In genomic region chr22:40874016-40874415, GRCh38 we compare ENCODE assay signal across 35 cellular contexts. TPM values are rescaled to one million over a fixed set of nuclear protein-coding genes. Genes with fewer than 3 reads are reported as not detected.
"Had no signal": no experiment of that assay in that cellular context is flagged by ENCODE, and none has a peak within 500 bp of the region (broad histone marks: within the 10 kb centered on the region; RNA-seq: fewer than 3 reads in every experiment).

No MANE protein-coding gene starts in this region.

- H3K27ac Mint-ChIP-seq: natural killer cell treated with Interleukin-12 subunit alpha and Interleukin-12 subunit beta and Interleukin-15 and Interleukin-18, amount 100 ng/mL, for 72 hours; nephron progenitor cell; progenitor cell of endocrine pancreas; stimulated activated effector memory CD8-positive, alpha-beta T cell treated with anti-CD3 and anti-CD28 coated beads, Interleukin-12 subunit alpha, Interleukin-12 subunit beta, amount 100 ng/mL, for 72 hours; stimulated activated naive B cell treated with anti-CD40 and anti-IgM and Interleukin-4, amounts not matched to agents 10 μg/mL and 1 μg/mL and 100 μg/mL, for 72 hours; stimulated activated naive CD8-positive, alpha-beta T cell treated with anti-CD3 and anti-CD28 coated beads, Interleukin-15, Interleukin-2, amounts not matched to agents 100 ng/mL and 50 ng/mL, for 24 hours had no signal

- H3K27me3 ChIP-seq: ovary, stomach, thyroid gland, tibial nerve, upper lobe of left lung, vagina had no signal

- H3K9ac ChIP-seq: parathyroid adenoma had no signal

- H3K79me2 ChIP-seq: parathyroid adenoma had no signal

- H3K27ac ChIP-seq: ovary, parathyroid adenoma, psoas muscle, stomach, thoracic aorta, thyroid gland, tibial nerve, upper lobe of left lung, vagina had no signal

- H3K9me3 ChIP-seq: ovary, psoas muscle, stomach, thoracic aorta, thyroid gland, tibial nerve, upper lobe of left lung, vagina had no signal

- H3K27me3 Mint-ChIP-seq: naive B cell; naive thymus-derived CD8-positive, alpha-beta T cell; natural killer cell treated with Interleukin-12 subunit alpha and Interleukin-12 subunit beta and Interleukin-15 and Interleukin-18, amount 100 ng/mL, for 72 hours; progenitor cell of endocrine pancreas; stimulated activated naive B cell treated with anti-CD40 and anti-IgM and Interleukin-4, amounts not matched to agents 10 μg/mL and 1 μg/mL and 100 μg/mL, for 72 hours; stimulated activated naive CD8-positive, alpha-beta T cell treated with anti-CD3 and anti-CD28 coated beads, Interleukin-15, Interleukin-2, amounts not matched to agents 100 ng/mL and 50 ng/mL, for 24 hours had no signal

- DNase-seq: naive B cell; naive thymus-derived CD8-positive, alpha-beta T cell; nephron progenitor cell; occipital lobe; ovary; posterior cingulate gyrus; psoas muscle; right cardiac atrium; small intestine; stimulated activated CD4-positive, alpha-beta T cell treated with anti-CD3 and anti-CD28 coated beads, Interleukin-15, amount 100 ng/mL, for 24 hours; stimulated activated CD4-positive, alpha-beta T cell treated with anti-CD3 and anti-CD28 coated beads, Interleukin-2, amount 100 ng/mL, for 24 hours; stimulated activated CD4-positive, alpha-beta T cell treated with anti-CD3 and anti-CD28 coated beads, Interleukin-2, amount 100 ng/mL, for 48 hours; stimulated activated CD4-positive, alpha-beta T cell treated with anti-CD3 and anti-CD28 coated beads, Interleukin-4, amount 100 ng/mL, for 24 hours; stimulated activated naive B cell treated with anti-CD40 and anti-IgM and Interleukin-4, amounts not matched to agents 10 μg/mL and 1 μg/mL and 100 μg/mL, for 72 hours; stimulated activated naive CD4-positive, alpha-beta T cell treated with Interleukin-2 at 50 U/mL for 16 hours; stomach; thyroid gland; upper lobe of left lung had no signal

- H3K4me1 ChIP-seq: parathyroid adenoma, psoas muscle, tibial nerve, upper lobe of left lung, vagina had no signal

- FAIRE-seq: small intestine, urothelium cell line had no signal

- H2AFZ ChIP-seq: parathyroid adenoma had no signal

- H3K36me3 ChIP-seq: ovary, thyroid gland had no signal

- H3K4me3 Mint-ChIP-seq: naive B cell; naive thymus-derived CD8-positive, alpha-beta T cell; natural killer cell treated with Interleukin-12 subunit alpha and Interleukin-12 subunit beta and Interleukin-15 and Interleukin-18, amount 100 ng/mL, for 72 hours; nephron progenitor cell; neural crest cell; stimulated activated effector memory CD8-positive, alpha-beta T cell treated with anti-CD3 and anti-CD28 coated beads, Interleukin-12 subunit alpha, Interleukin-12 subunit beta, amount 100 ng/mL, for 72 hours; stimulated activated naive B cell treated with anti-CD40 and anti-IgM and Interleukin-4, amounts not matched to agents 10 μg/mL and 1 μg/mL and 100 μg/mL, for 72 hours; stimulated activated naive CD8-positive, alpha-beta T cell treated with anti-CD3 and anti-CD28 coated beads, Interleukin-15, Interleukin-2, amounts not matched to agents 100 ng/mL and 50 ng/mL, for 24 hours had no signal

- ATAC-seq: naive thymus-derived CD8-positive, alpha-beta T cell; natural killer cell treated with Interleukin-12 subunit alpha and Interleukin-12 subunit beta and Interleukin-15 and Interleukin-18, amount 100 ng/mL, for 72 hours; psoas muscle; right cardiac atrium; sciatic nerve; stimulated activated effector memory CD8-positive, alpha-beta T cell treated with anti-CD3 and anti-CD28 coated beads, Interleukin-12 subunit alpha, Interleukin-12 subunit beta, amount 100 ng/mL, for 72 hours; stimulated activated naive B cell treated with anti-CD40 and anti-IgM and Interleukin-4, amounts not matched to agents 10 μg/mL and 1 μg/mL and 100 μg/mL, for 72 hours had no signal

- H3K9me3 Mint-ChIP-seq: naive B cell; naive thymus-derived CD8-positive, alpha-beta T cell; natural killer cell treated with Interleukin-12 subunit alpha and Interleukin-12 subunit beta and Interleukin-15 and Interleukin-18, amount 100 ng/mL, for 72 hours; nephron progenitor cell; neural crest cell; stimulated activated effector memory CD8-positive, alpha-beta T cell treated with anti-CD3 and anti-CD28 coated beads, Interleukin-12 subunit alpha, Interleukin-12 subunit beta, amount 100 ng/mL, for 72 hours; stimulated activated naive B cell treated with anti-CD40 and anti-IgM and Interleukin-4, amounts not matched to agents 10 μg/mL and 1 μg/mL and 100 μg/mL, for 72 hours; stimulated activated naive CD8-positive, alpha-beta T cell treated with anti-CD3 and anti-CD28 coated beads, Interleukin-15, Interleukin-2, amounts not matched to agents 100 ng/mL and 50 ng/mL, for 24 hours had no signal

- H3K4me1 Mint-ChIP-seq: naive B cell; naive thymus-derived CD8-positive, alpha-beta T cell; nephron progenitor cell; neural crest cell; stimulated activated effector memory CD8-positive, alpha-beta T cell treated with anti-CD3 and anti-CD28 coated beads, Interleukin-12 subunit alpha, Interleukin-12 subunit beta, amount 100 ng/mL, for 72 hours; stimulated activated naive B cell treated with anti-CD40 and anti-IgM and Interleukin-4, amounts not matched to agents 10 μg/mL and 1 μg/mL and 100 μg/mL, for 72 hours had no signal

- H3K4me3 ChIP-seq: ovary, psoas muscle, stomach, thoracic aorta, thyroid gland, tibial nerve, upper lobe of left lung, vagina had no signal

RNA-seq across cellular contexts. Expression of gene DNAJB7, which starts 12.1 kb away (rescaled TPM):
- total RNA-seq: naive thymus-derived CD8-positive, alpha-beta T cell; natural killer cell treated with Interleukin-12 subunit alpha and Interleukin-12 subunit beta and Interleukin-15 and Interleukin-18, amount 100 ng/mL, for 72 hours; neural crest cell; occipital lobe; osteoblast; ovary; progenitor cell of endocrine pancreas; psoas muscle; renal cortical epithelial cell; right cardiac atrium; sciatic nerve; skeletal muscle tissue; stomach; subcutaneous adipose tissue; temporal lobe; thoracic aorta; tibial nerve; upper lobe of left lung; ureter; vagina had no signal
- polyA plus RNA-seq: ovary, right cardiac atrium, stomach had no signal
